Comparison of ENCODE assay signal across 25 cellular contexts in the genomic region with DNA sequence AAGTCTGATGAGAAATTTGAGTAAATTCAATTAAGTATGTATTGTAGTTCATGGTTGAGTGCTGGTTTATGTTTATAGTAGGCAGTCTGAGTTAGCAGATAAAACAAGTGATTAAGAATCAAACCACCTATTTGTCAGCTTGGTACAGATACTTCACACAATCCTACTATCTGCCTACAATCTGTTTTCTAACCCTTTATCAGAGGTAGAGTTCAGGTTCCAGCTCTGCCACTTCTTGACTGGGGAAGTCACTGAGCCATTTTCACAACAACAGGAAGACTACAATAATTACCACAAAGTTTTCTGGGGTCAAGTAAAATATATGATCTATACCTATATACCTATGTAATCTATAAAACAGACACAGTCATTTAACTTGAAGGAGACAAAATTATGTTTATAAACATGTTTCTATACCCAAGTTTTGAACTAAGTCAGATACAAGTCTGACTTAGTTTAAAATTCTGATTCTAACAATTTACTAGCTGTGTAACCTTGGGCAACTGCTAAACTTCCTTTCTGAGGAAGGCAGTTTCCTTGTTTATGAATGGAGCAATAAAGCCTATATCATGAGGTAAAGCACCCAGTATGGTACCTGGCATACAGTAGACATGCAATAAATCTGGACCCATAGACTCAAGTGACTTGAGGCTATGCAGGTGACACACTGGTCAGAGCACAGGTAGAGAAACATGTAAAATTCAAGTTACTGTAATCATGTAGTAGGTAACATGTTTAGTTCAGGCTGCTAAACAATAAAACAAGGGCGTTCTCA. TPM values are rescaled to one million over a fixed set of nuclear protein-coding genes. Genes with fewer than 3 reads are reported as not detected.
DNase-seq lines count a peak whose midpoint lies in the region; ATAC-seq and TF ChIP-seq lines count a peak whose summit lies in the region.
"Had no signal": no experiment of that assay in that cellular context is flagged by ENCODE, and none has a peak within 500 bp of the region (broad histone marks: within the 10 kb centered on the region; RNA-seq: fewer than 3 reads in every experiment).

No MANE protein-coding gene starts in this region.

- intact Hi-C loops in activated naive CD4-positive, alpha-beta T cell treated with anti-CD3 and anti-CD28 coated beads for 36 hours (cut with micrococcal nuclease): no loop called here
- intact Hi-C loops in spleen (cut with DNase I; ENCODE audit: low total_unique reads) (no loop called here), heart right ventricle (cut with DNase I) (no loop called here)

- H3K36me3 ChIP-seq in SJSA1 (peaks cover 86% of the 10 kb centered on the region), spleen (no peaks in the 10 kb centered on the region), heart right ventricle (peaks cover 0 to 23% (median 0%) of the 10 kb centered on the region in 9 donors)
- H3K36me3 ChIP-seq: ascending aorta had no signal

- no peaks in the 10 kb centered on the region for H3K27me3 ChIP-seq in SJSA1 (replicated peaks)
- H3K27me3 ChIP-seq in foreskin keratinocyte: no peaks in the 10 kb centered on the region
- no peaks in the 10 kb centered on the region for H3K27me3 ChIP-seq in spleen (replicated peaks in 1 of 7)
- H3K27me3 ChIP-seq in heart right ventricle: no peaks in the 10 kb centered on the region
- H3K27me3 ChIP-seq: ascending aorta; BLaER1 treated with 17β-estradiol and CSF1 and Interleukin-3, amounts not matched to agents 10 nM and 100 nM; dorsolateral prefrontal cortex; SJCRH30 had no signal

- TF ChIP-seq CTCF in foreskin keratinocyte (conservative IDR thresholded peaks at IDR 0.05) (no peak), spleen (IDR thresholded peaks at IDR 0.05 in 8 of 11, conservative IDR thresholded peaks at IDR 0.05 in 3 of 11) (no peak), heart right ventricle (IDR thresholded peaks at IDR 0.05) (no peak)

- CTCF ChIA-PET in activated naive CD4-positive, alpha-beta T cell treated with anti-CD3 and anti-CD28 coated beads, Interleukin-2, amount 10 ng/mL, durations not matched to agents 7 days and 5 days (lab: Charles Lee): no interaction called here
- CTCF ChIA-PET in activated naive CD4-positive, alpha-beta T cell treated with anti-CD3 and anti-CD28 coated beads for 36 hours (lab: Charles Lee): no interaction called here

- no peak for TF ChIP-seq POLR2A in spleen (IDR thresholded peaks at IDR 0.05)

- peaks cover 69% of the 10 kb centered on the region for H3K36me3 Mint-ChIP-seq in activated naive CD4-positive, alpha-beta T cell treated with anti-CD3 and anti-CD28 coated beads, Interleukin-2, amount 10 ng/mL, durations not matched to agents 7 days and 5 days
- peaks cover 10% of the 10 kb centered on the region for H3K36me3 Mint-ChIP-seq in activated naive CD4-positive, alpha-beta T cell treated with anti-CD3 and anti-CD28 coated beads for 36 hours (ENCODE audit: low read depth)
- H3K36me3 Mint-ChIP-seq: natural killer cell had no signal

- H3K4me3 ChIP-seq in SJSA1: no peak overlapping the region
- H3K4me3 ChIP-seq in spleen: no peak overlapping the region
- H3K4me3 ChIP-seq in heart right ventricle: no peak overlapping the region
- H3K4me3 ChIP-seq: ascending aorta; BLaER1 treated with 17β-estradiol and CSF1 and Interleukin-3, amounts not matched to agents 10 nM and 100 nM; dorsolateral prefrontal cortex; GM23248; SJCRH30 had no signal

- H3K27ac Mint-ChIP-seq in activated naive CD4-positive, alpha-beta T cell treated with anti-CD3 and anti-CD28 coated beads, Interleukin-2, amount 10 ng/mL, durations not matched to agents 7 days and 5 days: peak overlapping the region; percentile 10
- H3K27ac Mint-ChIP-seq in activated naive CD4-positive, alpha-beta T cell treated with anti-CD3 and anti-CD28 coated beads for 36 hours: no peak overlapping the region
- H3K27ac Mint-ChIP-seq: activated T-helper 1 cell treated with anti-CD3 and anti-CD28 coated beads, Interleukin-12 subunit alpha, Interleukin-12 subunit beta, Interleukin-2, Interleukin-4 antibody, amounts not matched to agents 30 ng/mL and 10 ng/mL and 1 ng/mL, durations not matched to agents 14 hours and 24 hours and 36 hours; natural killer cell had no signal

- DNase-seq in activated naive CD4-positive, alpha-beta T cell treated with anti-CD3 and anti-CD28 coated beads, Interleukin-2, amount 10 ng/mL, durations not matched to agents 7 days and 5 days: no peak
- no peak for DNase-seq in activated naive CD4-positive, alpha-beta T cell treated with anti-CD3 and anti-CD28 coated beads for 36 hours
- DNase-seq in SJSA1 (ENCODE audit: low read depth in 1 of 2, low spot score in 2 of 2): no peak
- DNase-seq in foreskin keratinocyte: no peak
- no peak for DNase-seq in spleen
- DNase-seq in heart right ventricle: no peak
- DNase-seq: ACHN; central memory CD4-positive, alpha-beta T cell; dorsolateral prefrontal cortex; natural killer cell; NCI-H1417 treated with DMSO at 0.1 percent for 48 hours; NCI-H2107; NCI-H446 treated with DMSO at 0.1 percent for 48 hours; retina; SJCRH30; stimulated activated CD4-positive, alpha-beta T cell treated with anti-CD3 and anti-CD28 coated beads, Interleukin-4, amount 100 ng/mL, for 24 hours; stimulated activated naive CD4-positive, alpha-beta T cell had no signal

- ATAC-seq in foreskin keratinocyte: peak; percentile 59
- ATAC-seq in heart right ventricle: no peak
- no peak for ATAC-seq in GM21619 (IDR thresholded peaks at IDR 0.05; ENCODE audit: unreplicated experiment)
- ATAC-seq in GM18511 (IDR thresholded peaks at IDR 0.05; ENCODE audit: unreplicated experiment): no peak
- ATAC-seq: activated naive CD4-positive, alpha-beta T cell treated with anti-CD3 and anti-CD28 coated beads, Interleukin-2, amount 50 U/mL, for 72 hours; left lobe of liver; natural killer cell had no signal

- H3K27ac ChIP-seq in SJSA1 (0 out of 2 replicates have a peak overlapping the region, but pooled peaks have one; percentile 21), foreskin keratinocyte (no peak overlapping the region), spleen (peak overlapping the region in 7 of 8 donors; percentile 5 to 60 (median 52)), heart right ventricle (peak overlapping the region in 1 of 10 donors; percentile 24)
- H3K27ac ChIP-seq: ascending aorta; BLaER1 treated with 17β-estradiol and CSF1 and Interleukin-3, amounts not matched to agents 10 nM and 100 nM; dorsolateral prefrontal cortex; GM23248; SJCRH30 had no signal

- 51 to 100% (median 97%) methylated on average over 1 of the region's 1 CpG for WGBS in spleen, 5 donors
- WGBS in heart right ventricle, 2 donors: 45 to 59% methylated on average over 1 of the region's 1 CpG

- no peak overlapping the region for H3K4me3 Mint-ChIP-seq in activated naive CD4-positive, alpha-beta T cell treated with anti-CD3 and anti-CD28 coated beads, Interleukin-2, amount 10 ng/mL, durations not matched to agents 7 days and 5 days
- no peak overlapping the region for H3K4me3 Mint-ChIP-seq in activated naive CD4-positive, alpha-beta T cell treated with anti-CD3 and anti-CD28 coated beads for 36 hours
- H3K4me3 Mint-ChIP-seq: activated T-helper 1 cell treated with anti-CD3 and anti-CD28 coated beads, Interleukin-12 subunit alpha, Interleukin-12 subunit beta, Interleukin-2, Interleukin-4 antibody, amounts not matched to agents 30 ng/mL and 10 ng/mL and 1 ng/mL, durations not matched to agents 14 hours and 24 hours and 36 hours; natural killer cell had no signal

- H3K9me3 ChIP-seq in SJSA1 (replicated peaks) (no peaks in the 10 kb centered on the region), spleen (no peaks in the 10 kb centered on the region), heart right ventricle (no peaks in the 10 kb centered on the region)
- H3K9me3 ChIP-seq: ascending aorta; BLaER1 treated with 17β-estradiol and CSF1 and Interleukin-3, amounts not matched to agents 10 nM and 100 nM; SJCRH30 had no signal

- no peaks in the 10 kb centered on the region for H3K9me3 Mint-ChIP-seq in activated naive CD4-positive, alpha-beta T cell treated with anti-CD3 and anti-CD28 coated beads, Interleukin-2, amount 10 ng/mL, durations not matched to agents 7 days and 5 days
- H3K9me3 Mint-ChIP-seq in activated naive CD4-positive, alpha-beta T cell treated with anti-CD3 and anti-CD28 coated beads for 36 hours: no peaks in the 10 kb centered on the region
- H3K9me3 Mint-ChIP-seq: activated naive CD4-positive, alpha-beta T cell treated with anti-CD3 and anti-CD28 coated beads, Interleukin-2, amount 50 U/mL, for 72 hours; activated T-helper 1 cell treated with anti-CD3 and anti-CD28 coated beads, Interleukin-12 subunit alpha, Interleukin-12 subunit beta, Interleukin-2, Interleukin-4 antibody, amounts not matched to agents 30 ng/mL and 10 ng/mL and 1 ng/mL, durations not matched to agents 14 hours and 24 hours and 36 hours; natural killer cell had no signal

- peaks cover 10% of the 10 kb centered on the region for H3K4me1 Mint-ChIP-seq in activated naive CD4-positive, alpha-beta T cell treated with anti-CD3 and anti-CD28 coated beads, Interleukin-2, amount 10 ng/mL, durations not matched to agents 7 days and 5 days
- H3K4me1 Mint-ChIP-seq in activated naive CD4-positive, alpha-beta T cell treated with anti-CD3 and anti-CD28 coated beads for 36 hours (ENCODE audit: low read depth): peaks cover 7% of the 10 kb centered on the region
- H3K4me1 Mint-ChIP-seq: natural killer cell had no signal

- H3K4me1 ChIP-seq in SJSA1 (replicated peaks): peaks cover 9% of the 10 kb centered on the region
- H3K4me1 ChIP-seq in foreskin keratinocyte: peaks cover 34% of the 10 kb centered on the region
- H3K4me1 ChIP-seq in spleen: peaks cover 0 to 15% (median 2%) of the 10 kb centered on the region in 6 donors
- H3K4me1 ChIP-seq in heart right ventricle: peaks cover 0 to 4% (median 0%) of the 10 kb centered on the region in 9 donors
- H3K4me1 ChIP-seq: ascending aorta; BLaER1 treated with 17β-estradiol and CSF1 and Interleukin-3, amounts not matched to agents 10 nM and 100 nM; SJCRH30 had no signal

- H3K27me3 Mint-ChIP-seq in activated naive CD4-positive, alpha-beta T cell treated with anti-CD3 and anti-CD28 coated beads, Interleukin-2, amount 10 ng/mL, durations not matched to agents 7 days and 5 days: no peaks in the 10 kb centered on the region
- no peaks in the 10 kb centered on the region for H3K27me3 Mint-ChIP-seq in activated naive CD4-positive, alpha-beta T cell treated with anti-CD3 and anti-CD28 coated beads for 36 hours (ENCODE audit: low read depth)

RNA-seq across cellular contexts. Expression of gene BDH2, which starts 37.2 kb away (rescaled TPM):
- total RNA-seq in activated naive CD4-positive, alpha-beta T cell treated with anti-CD3 and anti-CD28 coated beads for 36 hours: 10 to 100 TPM; 16.2 to 20.4 TPM
- total RNA-seq in SJSA1 (2014; rRNA removed; shearing (Covaris generic)): 20.5 and 36.8 TPM in 2 replicates
- total RNA-seq in foreskin keratinocyte (23.6 and 32.0 TPM in 2 replicates), spleen (10 to 100 TPM; 16.8 to 42.0 (median 36.8) TPM), heart right ventricle (10 to 100 TPM; 20.2 to 27.2 (median 24.5) TPM)
- polyA plus RNA-seq in foreskin keratinocyte (25.9 and 29.5 TPM in 2 replicates), spleen (10 to 100 TPM; 32.6 to 42.2 (median 41.8) TPM), heart right ventricle (10 to 100 TPM; 22.5 to 25.4 TPM)
